Comparison of ENCODE assay signal across 8 cellular contexts in genomic region chr11:692824-693414, GRCh38. TPM values are rescaled to one million over a fixed set of nuclear protein-coding genes. Genes with fewer than 3 reads are reported as not detected.
DNase-seq lines count a peak whose midpoint lies in the region; ATAC-seq and TF ChIP-seq lines count a peak whose summit lies in the region.

No MANE protein-coding gene starts in this region.

- no peak for TF ChIP-seq POLR2A in testis (IDR thresholded peaks at IDR 0.05)

- no peaks in the 10 kb centered on the region for H3K27me3 ChIP-seq in testis

- H3K36me3 Mint-ChIP-seq in activated CD4-positive, alpha-beta memory T cell treated with anti-CD3 and anti-CD28 coated beads for 36 hours = peaks cover 15% of the 10 kb centered on the region

- POLR2A ChIA-PET in activated CD4-positive, alpha-beta memory T cell treated with anti-CD3 and anti-CD28 coated beads for 36 hours (lab: Charles Lee) = interaction anchor here (1.2 kb wide), 1 partner anchor 33 kb away, joined by 5 read pairs; no protein-coding TSS in a partner anchor

- H3K27ac ChIP-seq in testis = peak overlapping the region; percentile 99 to 100

- DNase-seq in activated CD8-positive, alpha-beta memory T cell treated with anti-CD3 and anti-CD28 coated beads, Interleukin-2, amount 50 U/mL, for 48 hours = peak; percentile 60
- no peak for DNase-seq in activated CD8-positive, alpha-beta memory T cell treated with anti-CD3 and anti-CD28 coated beads for 24 hours
- peak; percentile 60 for DNase-seq in activated CD4-positive, alpha-beta memory T cell treated with anti-CD3 and anti-CD28 coated beads for 36 hours
- DNase-seq in fibroblast of pulmonary artery (ENCODE audit: low read depth) (no peak), testis (no peak)

- H3K27ac Mint-ChIP-seq in activated CD4-positive, alpha-beta memory T cell treated with anti-CD3 and anti-CD28 coated beads for 36 hours = peak overlapping the region; percentile 84

- WGBS in testis, 2 donors = 78 to 81% methylated on average over 19 to 23 of the region's 23 CpGs

- no peaks in the 10 kb centered on the region for H3K27me3 Mint-ChIP-seq in activated CD4-positive, alpha-beta memory T cell treated with anti-CD3 and anti-CD28 coated beads for 36 hours

- peak overlapping the region; percentile 80 for H3K4me3 Mint-ChIP-seq in activated CD4-positive, alpha-beta memory T cell treated with anti-CD3 and anti-CD28 coated beads for 36 hours

- peak overlapping the region; percentile 63 for H3K4me3 ChIP-seq in fibroblast of pulmonary artery (replicated peaks; ENCODE audit: low read depth, low read length)
- no peak overlapping the region for H3K4me3 ChIP-seq in testis

- peaks cover 39% of the 10 kb centered on the region for H3K4me1 ChIP-seq in testis

- TF ChIP-seq CTCF in fibroblast of pulmonary artery (IDR thresholded peaks at IDR 0.05; ENCODE audit: low read length, missing control alignments) (no peak), testis (IDR thresholded peaks at IDR 0.05) (no peak)

- intact Hi-C loops in activated CD4-positive, alpha-beta memory T cell treated with anti-CD3 and anti-CD28 coated beads for 36 hours (cut with micrococcal nuclease) = no loop called here
- intact Hi-C loops in testis (cut with DNase I; ENCODE audit: low total_unique reads) = no loop called here

- CTCF ChIA-PET in activated CD4-positive, alpha-beta memory T cell treated with anti-CD3 and anti-CD28 coated beads for 36 hours (lab: Charles Lee) = interaction anchor here (1.1 kb wide), 1 partner anchor 30 kb away, joined by 5 read pairs; no protein-coding TSS in a partner anchor

- ATAC-seq in HG03196 (IDR thresholded peaks at IDR 0.05; ENCODE audit: unreplicated experiment) (no peak), HG03460 (IDR thresholded peaks at IDR 0.05; ENCODE audit: unreplicated experiment) (no peak), HG03097 (IDR thresholded peaks at IDR 0.05; ENCODE audit: low FRiP score, unreplicated experiment) (no peak)

- peaks cover 49% of the 10 kb centered on the region for H3K4me1 Mint-ChIP-seq in activated CD4-positive, alpha-beta memory T cell treated with anti-CD3 and anti-CD28 coated beads for 36 hours (ENCODE audit: low read depth)

- H3K9me3 Mint-ChIP-seq in activated CD4-positive, alpha-beta memory T cell treated with anti-CD3 and anti-CD28 coated beads for 36 hours = no peaks in the 10 kb centered on the region

- no peaks in the 10 kb centered on the region for H3K36me3 ChIP-seq in testis (ENCODE audit: low read depth, missing control alignments)

- H3K9me3 ChIP-seq in testis = no peaks in the 10 kb centered on the region

RNA-seq across cellular contexts. Expression of gene DEAF1, which starts 2.1 kb away (rescaled TPM):
- total RNA-seq in activated CD4-positive, alpha-beta memory T cell treated with anti-CD3 and anti-CD28 coated beads for 36 hours = 10 to 100 TPM; 41.5 to 50.5 TPM
- total RNA-seq in testis = 100 to 1,000 TPM in 1 of 2 donors, 10 to 100 TPM in 1; 82.5 to 116 TPM
- 47.9 TPM for polyA plus RNA-seq in testis (ENCODE audit: insufficient read depth, low read depth, low replicate concordance)

RNA-seq across cellular contexts. Expression of gene TMEM80, which starts 2.7 kb away (rescaled TPM):
- total RNA-seq in activated CD4-positive, alpha-beta memory T cell treated with anti-CD3 and anti-CD28 coated beads for 36 hours = 1 to 10 TPM; 9.5 to 9.8 TPM
- 10 to 100 TPM; 72.8 to 74.5 TPM for total RNA-seq in testis
- polyA plus RNA-seq in testis (ENCODE audit: insufficient read depth, low read depth, low replicate concordance) = 38.9 TPM

RNA-seq across cellular contexts. Expression of gene EPS8L2, which starts 13.1 kb away (rescaled TPM):
- 10 to 100 TPM; 12.4 to 12.6 TPM for total RNA-seq in activated CD4-positive, alpha-beta memory T cell treated with anti-CD3 and anti-CD28 coated beads for 36 hours
- total RNA-seq in testis = 10 to 100 TPM; 27.3 to 29.1 TPM
- polyA plus RNA-seq in testis (ENCODE audit: insufficient read depth, low read depth, low replicate concordance) = 14.3 TPM

RNA-seq across cellular contexts. Expression of gene TALDO1, which starts 54.3 kb away (rescaled TPM):
- total RNA-seq in activated CD4-positive, alpha-beta memory T cell treated with anti-CD3 and anti-CD28 coated beads for 36 hours = 100 to 1,000 TPM; 284 to 296 TPM
- 10 to 100 TPM; 84.8 to 88.1 TPM for total RNA-seq in testis
- 86.6 TPM for polyA plus RNA-seq in testis (ENCODE audit: insufficient read depth, low read depth, low replicate concordance)

RNA-seq across cellular contexts. Expression of gene DRD4, which starts 55.9 kb away (rescaled TPM):
- total RNA-seq in activated CD4-positive, alpha-beta memory T cell treated with anti-CD3 and anti-CD28 coated beads for 36 hours = under 1 TPM; 0.21 to 0.39 TPM
- 1 to 10 TPM; 2.0 to 3.3 TPM for total RNA-seq in testis
- polyA plus RNA-seq in testis (ENCODE audit: insufficient read depth, low read depth, low replicate concordance) = 1.5 TPM

Comparison
In these comparisons a context has a peak if more than half of its experiments do, and no peak if none do; other contexts are left out.
1. DNase-seq: peak in activated CD8-positive, alpha-beta memory T cell treated with anti-CD3 and anti-CD28 coated beads, Interleukin-2, amount 50 U/mL, for 48 hours (single experiment) and activated CD4-positive, alpha-beta memory T cell treated with anti-CD3 and anti-CD28 coated beads for 36 hours (single experiment); none in activated CD8-positive, alpha-beta memory T cell treated with anti-CD3 and anti-CD28 coated beads for 24 hours (single experiment), fibroblast of pulmonary artery (single experiment) and testis (single experiment).
2. RNA of gene TMEM80, which starts 2.7 kb away (total RNA-seq): 72.8 to 74.5 TPM in testis; 9.5 to 9.8 TPM in activated CD4-positive, alpha-beta memory T cell treated with anti-CD3 and anti-CD28 coated beads for 36 hours; every median in the first group is over 4 times any median in the second.